ENCODE assay signal across 12 cellular contexts in genomic region chr2:45173513-45173912, GRCh38.
DNase-seq lines count a peak whose midpoint lies in the region; ATAC-seq and TF ChIP-seq lines count a peak whose summit lies in the region.
"Had no signal": no experiment of that assay in that cellular context is flagged by ENCODE, and none has a peak within 500 bp of the region (broad histone marks: within the 10 kb centered on the region; RNA-seq: fewer than 3 reads in every experiment).

No MANE protein-coding gene starts in this region.

- no peak overlapping the region for H2BK5ac ChIP-seq in trophoblast cell (ENCODE audit: low read depth, low read length, poor library complexity)

- no peak overlapping the region for H3K4me3 ChIP-seq in epithelial cell of esophagus (ENCODE audit: low read length)
- no peak overlapping the region for H3K4me3 ChIP-seq in trophoblast cell (ENCODE audit: low read depth, low read length)

- H4K91ac ChIP-seq in trophoblast cell (ENCODE audit: low read depth, low read length) = no peak overlapping the region

- no peaks in the 10 kb centered on the region for H3K79me1 ChIP-seq in trophoblast cell (ENCODE audit: low read length)

- peaks cover 29% of the 10 kb centered on the region for H3K27me3 ChIP-seq in trophoblast cell (ENCODE audit: insufficient read depth, low read length)

- H3K9ac ChIP-seq in trophoblast cell (ENCODE audit: low read length) = no peak overlapping the region

- no peaks in the 10 kb centered on the region for H3K36me3 ChIP-seq in trophoblast cell (ENCODE audit: control insufficient read depth in 1 of 2, insufficient read depth in 2 of 2, low read length in 2 of 2)

- H3K18ac ChIP-seq in trophoblast cell (ENCODE audit: low read length) = no peak overlapping the region

- no peak overlapping the region for H2BK12ac ChIP-seq in trophoblast cell (ENCODE audit: low read length)

- H3K4ac ChIP-seq in trophoblast cell (ENCODE audit: low read depth, low read length) = no peak overlapping the region

- H2AK5ac ChIP-seq in trophoblast cell (ENCODE audit: low read length) = no peak overlapping the region

- H3K9me3 ChIP-seq in trophoblast cell (ENCODE audit: insufficient read depth, low read depth, low read length) = no peaks in the 10 kb centered on the region

- no peak overlapping the region for H3K14ac ChIP-seq in trophoblast cell (ENCODE audit: low read length)

- H3K27ac ChIP-seq in trophoblast cell (ENCODE audit: low read depth, low read length) = no peak overlapping the region

- H3K4me2 ChIP-seq in trophoblast cell (ENCODE audit: low read length) = no peak overlapping the region

- no peak overlapping the region for H2AFZ ChIP-seq in trophoblast cell (ENCODE audit: insufficient read depth, low read length, poor library complexity)

- no peaks in the 10 kb centered on the region for H3K79me2 ChIP-seq in trophoblast cell (ENCODE audit: control insufficient read depth, insufficient read depth, low read length, poor library complexity)

- no peak overlapping the region for H3K23ac ChIP-seq in trophoblast cell (ENCODE audit: low read length)

- peaks cover 14 to 16% of the 10 kb centered on the region in 2 experiments for H3K4me1 ChIP-seq in trophoblast cell (ENCODE audit: control insufficient read depth in 1 of 2, insufficient read depth in 2 of 2, low read length in 2 of 2)

- H4K8ac ChIP-seq in trophoblast cell (ENCODE audit: low read depth, low read length) = no peak overlapping the region

- H2BK120ac ChIP-seq in trophoblast cell (ENCODE audit: insufficient read depth, low read length, poor library complexity) = no peak overlapping the region

- TF ChIP-seq CTCF in epithelial cell of esophagus (IDR thresholded peaks at IDR 0.05; ENCODE audit: insufficient read depth, low read depth, low read length, missing control alignments) = peak; percentile 45

- DNase-seq in EL = peak; percentile 94
- peak; percentile 54 for DNase-seq in NCI-H460 (ENCODE audit: extremely low read depth, low read depth)
- DNase-seq in epithelial cell of esophagus (ENCODE audit: low read depth) = peak; percentile 97
- DNase-seq in trophoblast cell = peak; percentile 11 to 29
- DNase-seq in HuH-7.5 (ENCODE audit: low spot score) = no peak
- no peak for DNase-seq in NCI-H446 treated with DMSO at 0.1 percent for 48 hours (lab: John Stamatoyannopoulos, UW)
- DNase-seq: activated T-cell treated with anti-CD3 and anti-CD28 coated beads, Interleukin-2, amount 50 U/mL, for 72 hours; cortex of kidney; NCI-H526 treated with DMSO at 0.1 percent for 48 hours; T-helper 9 cell had no signal

- WGBS in trophoblast cell (ENCODE audit: extremely low coverage, insufficient coverage, insufficient read length) = no CpG with 5 or more reads among the region's 2 CpGs

- ATAC-seq in HG02763 (IDR thresholded peaks at IDR 0.05; ENCODE audit: unreplicated experiment) (no peak), HG03159 (IDR thresholded peaks at IDR 0.05; ENCODE audit: unreplicated experiment) (no peak)
- ATAC-seq: activated T-cell treated with anti-CD3 and anti-CD28 coated beads, Interleukin-2, amount 50 U/mL, for 72 hours had no signal

- no peak overlapping the region for H4K12ac ChIP-seq in trophoblast cell (ENCODE audit: low read depth, low read length)

Comparison
In these comparisons a context has a peak if more than half of its experiments do, and no peak if none do; other contexts are left out.
1. DNase-seq: peak in EL (single experiment), NCI-H460 (single experiment), epithelial cell of esophagus (single experiment) and trophoblast cell (2 of 2); none in HuH-7.5 (single experiment) and NCI-H446 treated with DMSO at 0.1 percent for 48 hours (single experiment).